2 cellular contexts compared by ENCODE assay signal in the genomic region with DNA sequence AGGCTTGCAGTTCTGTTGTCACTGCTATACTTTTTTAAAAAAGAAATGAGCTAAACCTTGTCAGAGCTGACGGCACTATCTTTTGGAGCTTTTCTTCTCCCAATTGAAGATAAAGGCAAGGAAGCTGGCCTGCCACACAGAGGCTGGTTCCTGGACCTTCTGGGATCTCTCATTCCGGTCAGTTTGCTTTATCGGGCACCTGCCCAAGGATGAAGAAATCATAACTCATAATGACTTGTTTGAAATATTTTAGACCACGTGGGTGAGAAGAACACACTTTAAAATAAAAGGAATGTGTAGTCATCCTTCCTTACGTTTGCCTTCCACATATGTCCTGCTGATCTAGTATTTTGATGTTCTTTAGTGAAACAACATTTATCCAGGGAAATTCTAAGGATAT.
TF ChIP-seq lines count a peak whose summit lies in the region.

No MANE protein-coding gene starts in this region.

TF ChIP-seq in HepG2, 621 proteins besides CTCF, POLR2A, EP300 and RAD21 (continued from another document):
- TF ChIP-seq, protein P1, sequence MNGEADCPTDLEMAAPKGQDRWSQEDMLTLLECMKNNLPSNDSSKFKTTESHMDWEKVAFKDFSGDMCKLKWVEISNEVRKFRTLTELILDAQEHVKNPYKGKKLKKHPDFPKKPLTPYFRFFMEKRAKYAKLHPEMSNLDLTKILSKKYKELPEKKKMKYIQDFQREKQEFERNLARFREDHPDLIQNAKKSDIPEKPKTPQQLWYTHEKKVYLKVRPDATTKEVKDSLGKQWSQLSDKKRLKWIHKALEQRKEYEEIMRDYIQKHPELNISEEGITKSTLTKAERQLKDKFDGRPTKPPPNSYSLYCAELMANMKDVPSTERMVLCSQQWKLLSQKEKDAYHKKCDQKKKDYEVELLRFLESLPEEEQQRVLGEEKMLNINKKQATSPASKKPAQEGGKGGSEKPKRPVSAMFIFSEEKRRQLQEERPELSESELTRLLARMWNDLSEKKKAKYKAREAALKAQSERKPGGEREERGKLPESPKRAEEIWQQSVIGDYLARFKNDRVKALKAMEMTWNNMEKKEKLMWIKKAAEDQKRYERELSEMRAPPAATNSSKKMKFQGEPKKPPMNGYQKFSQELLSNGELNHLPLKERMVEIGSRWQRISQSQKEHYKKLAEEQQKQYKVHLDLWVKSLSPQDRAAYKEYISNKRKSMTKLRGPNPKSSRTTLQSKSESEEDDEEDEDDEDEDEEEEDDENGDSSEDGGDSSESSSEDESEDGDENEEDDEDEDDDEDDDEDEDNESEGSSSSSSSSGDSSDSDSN (CRISPR knock-in tag; IDR thresholded peaks at IDR 0.05), result no peak
- TF ChIP-seq ZFP1 (CRISPR knock-in tag; IDR thresholded peaks at IDR 0.05), result no peak
- no peak for TF ChIP-seq ZNF792 (CRISPR knock-in tag; IDR thresholded peaks at IDR 0.05)
- TF ChIP-seq ETV5 (CRISPR knock-in tag; IDR thresholded peaks at IDR 0.05; ENCODE audit: borderline replicate concordance), result no peak
- TF ChIP-seq, protein P2, sequence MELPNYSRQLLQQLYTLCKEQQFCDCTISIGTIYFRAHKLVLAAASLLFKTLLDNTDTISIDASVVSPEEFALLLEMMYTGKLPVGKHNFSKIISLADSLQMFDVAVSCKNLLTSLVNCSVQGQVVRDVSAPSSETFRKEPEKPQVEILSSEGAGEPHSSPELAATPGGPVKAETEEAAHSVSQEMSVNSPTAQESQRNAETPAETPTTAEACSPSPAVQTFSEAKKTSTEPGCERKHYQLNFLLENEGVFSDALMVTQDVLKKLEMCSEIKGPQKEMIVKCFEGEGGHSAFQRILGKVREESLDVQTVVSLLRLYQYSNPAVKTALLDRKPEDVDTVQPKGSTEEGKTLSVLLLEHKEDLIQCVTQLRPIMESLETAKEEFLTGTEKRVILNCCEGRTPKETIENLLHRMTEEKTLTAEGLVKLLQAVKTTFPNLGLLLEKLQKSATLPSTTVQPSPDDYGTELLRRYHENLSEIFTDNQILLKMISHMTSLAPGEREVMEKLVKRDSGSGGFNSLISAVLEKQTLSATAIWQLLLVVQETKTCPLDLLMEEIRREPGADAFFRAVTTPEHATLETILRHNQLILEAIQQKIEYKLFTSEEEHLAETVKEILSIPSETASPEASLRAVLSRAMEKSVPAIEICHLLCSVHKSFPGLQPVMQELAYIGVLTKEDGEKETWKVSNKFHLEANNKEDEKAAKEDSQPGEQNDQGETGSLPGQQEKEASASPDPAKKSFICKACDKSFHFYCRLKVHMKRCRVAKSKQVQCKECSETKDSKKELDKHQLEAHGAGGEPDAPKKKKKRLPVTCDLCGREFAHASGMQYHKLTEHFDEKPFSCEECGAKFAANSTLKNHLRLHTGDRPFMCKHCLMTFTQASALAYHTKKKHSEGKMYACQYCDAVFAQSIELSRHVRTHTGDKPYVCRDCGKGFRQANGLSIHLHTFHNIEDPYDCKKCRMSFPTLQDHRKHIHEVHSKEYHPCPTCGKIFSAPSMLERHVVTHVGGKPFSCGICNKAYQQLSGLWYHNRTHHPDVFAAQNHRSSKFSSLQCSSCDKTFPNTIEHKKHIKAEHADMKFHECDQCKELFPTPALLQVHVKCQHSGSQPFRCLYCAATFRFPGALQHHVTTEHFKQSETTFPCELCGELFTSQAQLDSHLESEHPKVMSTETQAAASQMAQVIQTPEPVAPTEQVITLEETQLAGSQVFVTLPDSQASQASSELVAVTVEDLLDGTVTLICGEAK (IDR thresholded peaks at IDR 0.05), result no peak
- TF ChIP-seq, protein P2 (CRISPR knock-in tag; IDR thresholded peaks at IDR 0.05), result no peak
- TF ChIP-seq ZNF607 (CRISPR knock-in tag; IDR thresholded peaks at IDR 0.05; ENCODE audit: borderline replicate concordance), result no peak
- TF ChIP-seq RARG (CRISPR knock-in tag; IDR thresholded peaks at IDR 0.05; ENCODE audit: low read depth), result no peak
- no peak for TF ChIP-seq ZNF136 (CRISPR knock-in tag; IDR thresholded peaks at IDR 0.05; ENCODE audit: low read depth)
- no peak for TF ChIP-seq EEA1 (CRISPR knock-in tag; IDR thresholded peaks at IDR 0.05; ENCODE audit: borderline replicate concordance)
- no peak for TF ChIP-seq ZNF510 (CRISPR knock-in tag; IDR thresholded peaks at IDR 0.05; ENCODE audit: low read depth)
- TF ChIP-seq ZNF17 (CRISPR knock-in tag; IDR thresholded peaks at IDR 0.05), result no peak
- TF ChIP-seq NRL (CRISPR knock-in tag; IDR thresholded peaks at IDR 0.05; ENCODE audit: borderline replicate concordance), result no peak
- TF ChIP-seq, protein P3, sequence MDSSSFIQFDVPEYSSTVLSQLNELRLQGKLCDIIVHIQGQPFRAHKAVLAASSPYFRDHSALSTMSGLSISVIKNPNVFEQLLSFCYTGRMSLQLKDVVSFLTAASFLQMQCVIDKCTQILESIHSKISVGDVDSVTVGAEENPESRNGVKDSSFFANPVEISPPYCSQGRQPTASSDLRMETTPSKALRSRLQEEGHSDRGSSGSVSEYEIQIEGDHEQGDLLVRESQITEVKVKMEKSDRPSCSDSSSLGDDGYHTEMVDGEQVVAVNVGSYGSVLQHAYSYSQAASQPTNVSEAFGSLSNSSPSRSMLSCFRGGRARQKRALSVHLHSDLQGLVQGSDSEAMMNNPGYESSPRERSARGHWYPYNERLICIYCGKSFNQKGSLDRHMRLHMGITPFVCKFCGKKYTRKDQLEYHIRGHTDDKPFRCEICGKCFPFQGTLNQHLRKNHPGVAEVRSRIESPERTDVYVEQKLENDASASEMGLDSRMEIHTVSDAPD (CRISPR knock-in tag; IDR thresholded peaks at IDR 0.05), result no peak

TF ChIP-seq in GM23338, 12 proteins besides CTCF, POLR2A, EP300 and RAD21 (continued from another document):
- TF ChIP-seq, protein P4, sequence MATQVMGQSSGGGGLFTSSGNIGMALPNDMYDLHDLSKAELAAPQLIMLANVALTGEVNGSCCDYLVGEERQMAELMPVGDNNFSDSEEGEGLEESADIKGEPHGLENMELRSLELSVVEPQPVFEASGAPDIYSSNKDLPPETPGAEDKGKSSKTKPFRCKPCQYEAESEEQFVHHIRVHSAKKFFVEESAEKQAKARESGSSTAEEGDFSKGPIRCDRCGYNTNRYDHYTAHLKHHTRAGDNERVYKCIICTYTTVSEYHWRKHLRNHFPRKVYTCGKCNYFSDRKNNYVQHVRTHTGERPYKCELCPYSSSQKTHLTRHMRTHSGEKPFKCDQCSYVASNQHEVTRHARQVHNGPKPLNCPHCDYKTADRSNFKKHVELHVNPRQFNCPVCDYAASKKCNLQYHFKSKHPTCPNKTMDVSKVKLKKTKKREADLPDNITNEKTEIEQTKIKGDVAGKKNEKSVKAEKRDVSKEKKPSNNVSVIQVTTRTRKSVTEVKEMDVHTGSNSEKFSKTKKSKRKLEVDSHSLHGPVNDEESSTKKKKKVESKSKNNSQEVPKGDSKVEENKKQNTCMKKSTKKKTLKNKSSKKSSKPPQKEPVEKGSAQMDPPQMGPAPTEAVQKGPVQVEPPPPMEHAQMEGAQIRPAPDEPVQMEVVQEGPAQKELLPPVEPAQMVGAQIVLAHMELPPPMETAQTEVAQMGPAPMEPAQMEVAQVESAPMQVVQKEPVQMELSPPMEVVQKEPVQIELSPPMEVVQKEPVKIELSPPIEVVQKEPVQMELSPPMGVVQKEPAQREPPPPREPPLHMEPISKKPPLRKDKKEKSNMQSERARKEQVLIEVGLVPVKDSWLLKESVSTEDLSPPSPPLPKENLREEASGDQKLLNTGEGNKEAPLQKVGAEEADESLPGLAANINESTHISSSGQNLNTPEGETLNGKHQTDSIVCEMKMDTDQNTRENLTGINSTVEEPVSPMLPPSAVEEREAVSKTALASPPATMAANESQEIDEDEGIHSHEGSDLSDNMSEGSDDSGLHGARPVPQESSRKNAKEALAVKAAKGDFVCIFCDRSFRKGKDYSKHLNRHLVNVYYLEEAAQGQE (IDR thresholded peaks at IDR 0.05; ENCODE audit: unreplicated experiment), result no peak
- no peak for TF ChIP-seq EZH2phosphoT487 (IDR thresholded peaks at IDR 0.05; ENCODE audit: unreplicated experiment)
- TF ChIP-seq, protein P5, sequence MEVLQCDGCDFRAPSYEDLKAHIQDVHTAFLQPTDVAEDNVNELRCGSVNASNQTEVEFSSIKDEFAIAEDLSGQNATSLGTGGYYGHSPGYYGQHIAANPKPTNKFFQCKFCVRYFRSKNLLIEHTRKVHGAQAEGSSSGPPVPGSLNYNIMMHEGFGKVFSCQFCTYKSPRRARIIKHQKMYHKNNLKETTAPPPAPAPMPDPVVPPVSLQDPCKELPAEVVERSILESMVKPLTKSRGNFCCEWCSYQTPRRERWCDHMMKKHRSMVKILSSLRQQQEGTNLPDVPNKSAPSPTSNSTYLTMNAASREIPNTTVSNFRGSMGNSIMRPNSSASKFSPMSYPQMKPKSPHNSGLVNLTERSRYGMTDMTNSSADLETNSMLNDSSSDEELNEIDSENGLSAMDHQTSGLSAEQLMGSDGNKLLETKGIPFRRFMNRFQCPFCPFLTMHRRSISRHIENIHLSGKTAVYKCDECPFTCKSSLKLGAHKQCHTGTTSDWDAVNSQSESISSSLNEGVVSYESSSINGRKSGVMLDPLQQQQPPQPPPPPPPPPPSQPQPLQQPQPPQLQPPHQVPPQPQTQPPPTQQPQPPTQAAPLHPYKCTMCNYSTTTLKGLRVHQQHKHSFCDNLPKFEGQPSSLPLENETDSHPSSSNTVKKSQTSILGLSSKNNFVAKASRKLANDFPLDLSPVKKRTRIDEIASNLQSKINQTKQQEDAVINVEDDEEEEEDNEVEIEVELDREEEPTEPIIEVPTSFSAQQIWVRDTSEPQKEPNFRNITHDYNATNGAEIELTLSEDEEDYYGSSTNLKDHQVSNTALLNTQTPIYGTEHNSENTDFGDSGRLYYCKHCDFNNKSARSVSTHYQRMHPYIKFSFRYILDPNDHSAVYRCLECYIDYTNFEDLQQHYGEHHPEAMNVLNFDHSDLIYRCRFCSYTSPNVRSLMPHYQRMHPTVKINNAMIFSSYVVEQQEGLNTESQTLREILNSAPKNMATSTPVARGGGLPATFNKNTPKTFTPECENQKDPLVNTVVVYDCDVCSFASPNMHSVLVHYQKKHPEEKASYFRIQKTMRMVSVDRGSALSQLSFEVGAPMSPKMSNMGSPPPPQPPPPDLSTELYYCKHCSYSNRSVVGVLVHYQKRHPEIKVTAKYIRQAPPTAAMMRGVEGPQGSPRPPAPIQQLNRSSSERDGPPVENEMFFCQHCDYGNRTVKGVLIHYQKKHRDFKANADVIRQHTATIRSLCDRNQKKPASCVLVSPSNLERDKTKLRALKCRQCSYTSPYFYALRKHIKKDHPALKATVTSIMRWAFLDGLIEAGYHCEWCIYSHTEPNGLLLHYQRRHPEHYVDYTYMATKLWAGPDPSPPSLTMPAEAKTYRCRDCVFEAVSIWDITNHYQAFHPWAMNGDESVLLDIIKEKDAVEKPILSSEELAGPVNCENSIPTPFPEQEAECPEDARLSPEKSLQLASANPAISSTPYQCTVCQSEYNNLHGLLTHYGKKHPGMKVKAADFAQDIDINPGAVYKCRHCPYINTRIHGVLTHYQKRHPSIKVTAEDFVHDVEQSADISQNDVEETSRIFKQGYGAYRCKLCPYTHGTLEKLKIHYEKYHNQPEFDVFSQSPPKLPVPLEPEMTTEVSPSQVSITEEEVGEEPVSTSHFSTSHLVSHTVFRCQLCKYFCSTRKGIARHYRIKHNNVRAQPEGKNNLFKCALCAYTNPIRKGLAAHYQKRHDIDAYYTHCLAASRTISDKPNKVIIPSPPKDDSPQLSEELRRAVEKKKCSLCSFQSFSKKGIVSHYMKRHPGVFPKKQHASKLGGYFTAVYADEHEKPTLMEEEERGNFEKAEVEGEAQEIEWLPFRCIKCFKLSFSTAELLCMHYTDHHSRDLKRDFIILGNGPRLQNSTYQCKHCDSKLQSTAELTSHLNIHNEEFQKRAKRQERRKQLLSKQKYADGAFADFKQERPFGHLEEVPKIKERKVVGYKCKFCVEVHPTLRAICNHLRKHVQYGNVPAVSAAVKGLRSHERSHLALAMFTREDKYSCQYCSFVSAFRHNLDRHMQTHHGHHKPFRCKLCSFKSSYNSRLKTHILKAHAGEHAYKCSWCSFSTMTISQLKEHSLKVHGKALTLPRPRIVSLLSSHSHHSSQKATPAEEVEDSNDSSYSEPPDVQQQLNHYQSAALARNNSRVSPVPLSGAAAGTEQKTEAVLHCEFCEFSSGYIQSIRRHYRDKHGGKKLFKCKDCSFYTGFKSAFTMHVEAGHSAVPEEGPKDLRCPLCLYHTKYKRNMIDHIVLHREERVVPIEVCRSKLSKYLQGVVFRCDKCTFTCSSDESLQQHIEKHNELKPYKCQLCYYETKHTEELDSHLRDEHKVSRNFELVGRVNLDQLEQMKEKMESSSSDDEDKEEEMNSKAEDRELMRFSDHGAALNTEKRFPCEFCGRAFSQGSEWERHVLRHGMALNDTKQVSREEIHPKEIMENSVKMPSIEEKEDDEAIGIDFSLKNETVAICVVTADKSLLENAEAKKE (CRISPR knock-in tag; IDR thresholded peaks at IDR 0.05), result no peak
- no peak for TF ChIP-seq NANOG (IDR thresholded peaks at IDR 0.05; ENCODE audit: borderline replicate concordance)
- no peak for TF ChIP-seq ZNF331 (CRISPR knock-in tag; IDR thresholded peaks at IDR 0.05; ENCODE audit: low read depth)
- TF ChIP-seq POLR2AphosphoS5 (IDR thresholded peaks at IDR 0.05; ENCODE audit: low read depth), result no peak
- no peak for TF ChIP-seq JUNB (IDR thresholded peaks at IDR 0.05; ENCODE audit: unreplicated experiment)
